8 cellular contexts compared by ENCODE assay signal in the genomic region with DNA sequence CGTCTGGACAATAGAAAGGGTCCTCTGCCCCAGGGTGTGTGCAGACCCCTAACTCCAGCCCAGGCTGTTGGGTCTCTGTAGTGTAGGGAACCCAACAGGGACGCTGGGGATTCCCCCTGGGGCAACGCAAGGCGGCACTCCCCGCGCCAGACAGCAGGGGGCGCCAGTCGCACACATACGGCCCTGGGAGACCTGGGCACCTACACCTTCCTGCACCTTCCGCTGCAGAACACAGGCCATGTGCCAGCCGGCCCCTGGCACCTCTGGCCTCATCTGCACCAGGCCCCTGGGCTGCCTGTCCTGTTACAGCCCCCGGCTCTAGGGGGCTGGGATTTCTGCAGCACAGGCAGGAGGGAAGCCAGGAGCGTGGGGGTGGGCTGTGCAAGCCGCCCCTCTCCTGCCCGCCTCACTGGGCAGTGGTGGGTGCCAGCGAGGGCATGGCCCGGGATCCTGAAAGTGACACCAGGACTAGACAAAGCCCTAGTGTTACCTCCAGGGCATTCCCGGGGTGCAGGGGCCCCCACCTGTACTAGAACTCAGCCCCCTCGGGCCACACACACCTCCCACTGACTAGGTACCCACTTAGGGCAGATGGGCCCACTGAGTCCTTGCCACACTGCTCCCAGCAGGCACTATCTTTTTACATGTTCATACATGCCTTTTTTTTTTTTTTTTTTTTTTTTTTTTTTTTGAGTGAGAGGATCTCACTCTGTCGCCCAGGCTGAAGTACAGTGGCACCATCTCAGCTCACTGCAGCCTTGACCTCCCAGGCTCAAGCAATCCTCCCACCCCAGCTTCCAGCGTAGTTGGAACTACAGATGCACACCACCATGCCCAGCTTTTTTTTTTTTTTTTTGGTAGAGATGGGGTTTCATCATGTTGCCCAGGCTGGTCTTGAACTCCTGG. TPM values are rescaled to one million over a fixed set of nuclear protein-coding genes. Genes with fewer than 3 reads are reported as not detected.
DNase-seq lines count a peak whose midpoint lies in the region; ATAC-seq lines count a peak whose summit lies in the region.

No MANE protein-coding gene starts in this region.

- in situ Hi-C loops in Caki2 (cut with HindIII; ENCODE audit: low pct_unique_long_range_greater_than_20kb, low sequenced_read_pairs): no loop called here

- H3K27me3 ChIP-seq in SJSA1 (replicated peaks): no peaks in the 10 kb centered on the region

- intact Hi-C loops in cardiac septum (cut with DNase I): loop anchor here (1.0 to 5.0 kb wide), 2 partner anchors 110 to 164 kb away; partner anchors contain the start of gene CYP46A1

- no peaks in the 10 kb centered on the region for H3K9me3 ChIP-seq in SJSA1 (replicated peaks)

- no peak overlapping the region for H3K27ac ChIP-seq in SJSA1

- no peak overlapping the region for H3K4me3 ChIP-seq in SJSA1

- peaks cover 48% of the 10 kb centered on the region for H3K36me3 ChIP-seq in SJSA1

- DNase-seq in Caki2 (ENCODE audit: low read depth) (peak; percentile 44), Kasumi-1 (lab: John Stamatoyannopoulos, UW) (peak; percentile 19 to 24), SJSA1 (ENCODE audit: low read depth in 1 of 2, low spot score in 2 of 2) (peak; percentile 57 to 67), cardiac septum (ENCODE audit: low spot score) (peak; percentile 85), retina (peak; percentile 89), MV-4-11 (lab: John Stamatoyannopoulos, UW) (no peak)
- DNase-seq in activated naive CD4-positive, alpha-beta T cell treated with Interleukin-2 at 50 U/mL for 16 hours: peak; percentile 85

- H3K4me1 ChIP-seq in SJSA1 (replicated peaks): peaks cover 28% of the 10 kb centered on the region

- ATAC-seq in GM21447 (IDR thresholded peaks at IDR 0.05; ENCODE audit: unreplicated experiment): peak; percentile 56

RNA-seq across cellular contexts. Expression of gene CCNK, which starts 37.5 kb away (rescaled TPM):
- total RNA-seq in Caki2 (2014; rRNA removed; shearing (Covaris generic); ENCODE audit: low replicate concordance): 16.8 and 18.0 TPM in 2 replicates
- total RNA-seq in SJSA1 (2014; rRNA removed; shearing (Covaris generic)): 9.0 and 12.1 TPM in 2 replicates
- total RNA-seq in cardiac septum: 31.2 TPM

RNA-seq across cellular contexts. Expression of gene SETD3, which starts 38.0 kb away (rescaled TPM):
- total RNA-seq in Caki2 (2014; rRNA removed; shearing (Covaris generic); ENCODE audit: low replicate concordance): 27.9 and 38.1 TPM in 2 replicates
- 71.0 and 84.2 TPM in 2 replicates for total RNA-seq in SJSA1 (2014; rRNA removed; shearing (Covaris generic))
- total RNA-seq in cardiac septum: 135 TPM
